20 cellular contexts compared by ENCODE assay signal in the genomic region with DNA sequence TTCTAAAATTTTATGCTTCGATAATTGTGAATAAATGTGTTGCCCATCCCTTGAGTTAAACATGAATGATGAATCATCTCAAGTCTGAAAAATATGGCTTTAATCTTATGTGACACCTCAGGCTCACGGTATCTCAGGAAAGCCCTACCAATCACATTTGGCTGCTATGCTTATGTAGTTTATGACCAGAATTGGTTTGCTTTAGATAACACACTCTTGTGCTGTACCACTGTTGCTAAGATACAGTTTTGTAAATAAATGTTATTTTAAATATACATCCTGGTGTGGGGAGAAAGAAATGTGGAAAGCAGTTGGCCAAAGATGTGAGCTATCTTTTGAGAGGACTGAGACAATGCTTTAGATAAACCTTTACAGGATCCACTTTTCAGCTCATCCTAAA.
DNase-seq lines count a peak whose midpoint lies in the region; ATAC-seq, FAIRE-seq and TF ChIP-seq lines count a peak whose summit lies in the region.
"Had no signal": no experiment of that assay in that cellular context is flagged by ENCODE, and none has a peak within 500 bp of the region (broad histone marks: within the 10 kb centered on the region; RNA-seq: fewer than 3 reads in every experiment).

No MANE protein-coding gene starts in this region.

- H3K36me3 ChIP-seq in pancreas = no peaks in the 10 kb centered on the region

- DNase-seq in DMS53 (lab: John Stamatoyannopoulos, UW) (peak; percentile 16), DMS53 treated with DMSO at 0.1 percent for 48 hours (lab: John Stamatoyannopoulos, UW; ENCODE audit: unreplicated experiment) (no peak), left colon (no peak), pancreas (no peak), putamen (ENCODE audit: low spot score) (no peak), endothelial cell (ENCODE audit: low spot score) (no peak), NCI-H187 treated with DMSO at 0.1 percent for 48 hours (lab: John Stamatoyannopoulos, UW) (no peak)
- DNase-seq: AML-193; Caco-2; CD4-positive, alpha-beta T cell; DMS79 treated with DMSO at 0.1 percent for 48 hours; GF-D8; H9; IMR-90 had no signal

- TF ChIP-seq CTCF in pancreas (IDR thresholded peaks at IDR 0.05) (no peak), endothelial cell (IDR thresholded peaks at IDR 0.05; ENCODE audit: unreplicated experiment) (no peak)

- H3K9me3 ChIP-seq in pancreas = no peaks in the 10 kb centered on the region
- H3K9me3 ChIP-seq: A549, Caco-2 had no signal

- H3K36me3 Mint-ChIP-seq in endothelial cell (ENCODE audit: low read depth, unreplicated experiment) = no peaks in the 10 kb centered on the region

- peaks cover 1% of the 10 kb centered on the region for H3K27me3 Mint-ChIP-seq in endothelial cell (ENCODE audit: unreplicated experiment)

- H3K27ac Mint-ChIP-seq in endothelial cell (ENCODE audit: unreplicated experiment) = no peak overlapping the region
- H3K27ac Mint-ChIP-seq: CD4-positive, alpha-beta T cell had no signal

- H3K9me3 Mint-ChIP-seq in endothelial cell (ENCODE audit: unreplicated experiment) = no peaks in the 10 kb centered on the region
- H3K9me3 Mint-ChIP-seq: CD4-positive, alpha-beta T cell; H9 had no signal

- 39 to 40% methylated on average over 2 of the region's 2 CpGs for WGBS in pancreas, 2 donors

- no peak overlapping the region for H3K4me3 ChIP-seq in pancreas
- H3K4me3 ChIP-seq: A549 had no signal

- ATAC-seq in left colon = peak; percentile 100
- no peak for ATAC-seq in pancreas
- ATAC-seq: A549 had no signal

- H3K4me1 Mint-ChIP-seq in endothelial cell (ENCODE audit: unreplicated experiment) = peaks cover 2% of the 10 kb centered on the region

- H3K27me3 ChIP-seq in pancreas = no peaks in the 10 kb centered on the region

- H3K4me3 Mint-ChIP-seq in endothelial cell (ENCODE audit: unreplicated experiment) = no peak overlapping the region
- H3K4me3 Mint-ChIP-seq: CD4-positive, alpha-beta T cell; H9 had no signal

- FAIRE-seq in pancreas (lab: Jason Lieb, UNC) = peak; percentile 23
- FAIRE-seq: A549, D721Med, H1, HTR-8/SVneo had no signal

- intact Hi-C loops in left colon (cut with DNase I, micrococcal nuclease) (no loop called here), pancreas (cut with DNase I) (no loop called here)

- no peaks in the 10 kb centered on the region for H3K4me1 ChIP-seq in pancreas
- H3K4me1 ChIP-seq: A549, Caco-2 had no signal

- H3K27ac ChIP-seq in pancreas = no peak overlapping the region
- H3K27ac ChIP-seq: 22Rv1, A549, C4-2B had no signal
